ENCODE assay signal across 2 cellular contexts in genomic region chr11:61149624-61150615, GRCh38.
A peak's percentile ranks its signal among the peaks of the same experiment; 100 is the strongest.
TF ChIP-seq lines count a peak whose summit lies in the region.

No MANE protein-coding gene starts in this region.

TF ChIP-seq in HepG2, 621 proteins besides CTCF, POLR2A, EP300 and RAD21:
- TF ChIP-seq ZNF331 (CRISPR knock-in tag; IDR thresholded peaks at IDR 0.05) (0 out of 2 replicates have a peak, but pooled peaks have one; percentile 17), MAX (IDR thresholded peaks at IDR 0.05) (0 out of 2 replicates have a peak, but pooled peaks have one; percentile 21), GFI1 (CRISPR knock-in tag; IDR thresholded peaks at IDR 0.05; ENCODE audit: borderline replicate concordance) (no peak), ZNF263 (CRISPR knock-in tag; IDR thresholded peaks at IDR 0.05) (peak; percentile 51; the same call in 1 of the 2 replicates), MYC (CRISPR knock-in tag; IDR thresholded peaks at IDR 0.05; ENCODE audit: borderline replicate concordance) (peak; percentile 24; the same call in 1 of the 2 replicates), TEAD3 (CRISPR knock-in tag; optimal IDR thresholded peaks at IDR 0.05; ENCODE audit: borderline replicate concordance) (peak; percentile 51), ZNF687 (CRISPR knock-in tag; IDR thresholded peaks at IDR 0.05) (peak; percentile 49), ZBED4 (CRISPR knock-in tag; IDR thresholded peaks at IDR 0.05; ENCODE audit: borderline replicate concordance) (no peak), ZNF740 (CRISPR knock-in tag; IDR thresholded peaks at IDR 0.05) (0 out of 2 replicates have a peak, but pooled peaks have one; percentile 37), PCBP2 (optimal IDR thresholded peaks at IDR 0.05; ENCODE audit: low read depth, low read length, poor library complexity, severe bottlenecking) (no peak), PAX8 (CRISPR knock-in tag; IDR thresholded peaks at IDR 0.05; ENCODE audit: borderline replicate concordance) (no peak), ZNF770 (CRISPR knock-in tag; IDR thresholded peaks at IDR 0.05) (no peak)

TF ChIP-seq in SK-N-SH, 30 proteins besides CTCF, POLR2A, EP300 and RAD21:
- TF ChIP-seq FOSL2 (IDR thresholded peaks at IDR 0.05; ENCODE audit: borderline replicate concordance, low read depth), result no peak
- TF ChIP-seq GATA2 (CRISPR knock-in tag; IDR thresholded peaks at IDR 0.05), result no peak
- no peak for TF ChIP-seq MXI1 (IDR thresholded peaks at IDR 0.05; ENCODE audit: low read depth, low read length)
- no peak for TF ChIP-seq CHD2 (IDR thresholded peaks at IDR 0.05; ENCODE audit: low read length, partially characterized antibody)
- TF ChIP-seq REST (IDR thresholded peaks at IDR 0.05; ENCODE audit: low read depth, low read length), result no peak
- TF ChIP-seq TAF1 (IDR thresholded peaks at IDR 0.05; ENCODE audit: borderline replicate concordance, low read depth, low read length), result no peak
- TF ChIP-seq RFX5 (IDR thresholded peaks at IDR 0.05; ENCODE audit: low read length), result no peak
- no peak for TF ChIP-seq ZBTB33 (IDR thresholded peaks at IDR 0.05; ENCODE audit: borderline replicate concordance, low read depth)
- no peak for TF ChIP-seq PBX3 (IDR thresholded peaks at IDR 0.05)
- TF ChIP-seq NRF1 (IDR thresholded peaks at IDR 0.05; ENCODE audit: low read depth, low read length), result no peak
- TF ChIP-seq NFIC (IDR thresholded peaks at IDR 0.05; ENCODE audit: borderline replicate concordance), result no peak
- TF ChIP-seq GABPA (IDR thresholded peaks at IDR 0.05; ENCODE audit: low read depth), result no peak
- TF ChIP-seq SIN3A (IDR thresholded peaks at IDR 0.05; ENCODE audit: borderline replicate concordance, low read depth, low read length), result no peak
- TF ChIP-seq POLR2AphosphoS5 (IDR thresholded peaks at IDR 0.05; ENCODE audit: low read depth, low read length), result no peak
